In the genomic region with DNA sequence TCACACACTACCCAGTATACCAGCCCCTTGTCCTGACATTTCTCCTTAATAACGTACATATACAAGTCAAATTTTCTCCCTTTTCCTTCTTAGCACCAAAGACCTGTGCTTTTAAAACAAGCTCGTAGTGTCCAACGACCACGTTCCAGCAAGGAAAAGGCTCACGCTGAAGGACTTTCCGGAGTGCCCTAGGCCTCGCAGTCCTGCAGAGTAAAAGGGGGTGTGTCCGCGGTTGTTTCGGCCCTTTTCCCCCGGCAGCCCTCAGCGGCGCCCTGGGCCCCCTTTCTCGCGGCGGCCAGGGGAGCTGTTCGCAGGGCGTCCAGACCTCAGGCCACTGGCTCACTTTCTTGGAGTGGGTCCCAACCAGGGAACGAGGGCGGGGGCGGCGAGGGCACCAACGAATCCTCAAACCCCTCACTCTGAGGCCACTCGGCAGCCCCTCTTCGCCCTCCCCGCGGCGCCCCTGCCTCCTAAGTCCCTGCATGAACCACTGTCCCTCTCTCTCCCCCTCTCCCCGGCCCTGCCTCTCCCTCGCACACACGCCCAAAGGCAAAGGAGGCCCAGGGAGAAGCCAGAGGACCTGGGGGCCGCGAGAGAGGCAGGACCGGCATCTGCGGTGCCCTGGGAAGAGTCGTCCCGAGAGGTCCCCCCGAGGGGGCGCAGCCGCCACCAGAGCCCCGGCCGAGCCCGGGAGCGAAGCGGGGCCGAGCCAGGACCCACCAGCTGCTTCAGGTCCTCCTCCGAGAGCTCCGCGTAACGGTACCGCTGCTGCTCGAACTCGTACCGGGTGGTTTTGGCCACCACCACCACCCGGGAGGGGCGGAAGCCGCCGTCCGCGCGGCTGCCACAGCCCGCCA, we compare ENCODE assay signal across 8 cellular contexts. TPM values are rescaled to one million over a fixed set of nuclear protein-coding genes. Genes with fewer than 3 reads are reported as not detected.
DNase-seq lines count a peak whose midpoint lies in the region; ATAC-seq and TF ChIP-seq lines count a peak whose summit lies in the region.

No MANE protein-coding gene starts in this region.

- H4K20me1 ChIP-seq in OCI-LY1 (ENCODE audit: insufficient read depth, low read length): no peaks in the 10 kb centered on the region

- H3K4me1 Mint-ChIP-seq in activated T-helper 17 cell treated with anti-CD3 and anti-CD28 coated beads, Interleukin-2, amount 50 U/mL, for 72 hours: peaks cover 25% of the 10 kb centered on the region
- H3K4me1 Mint-ChIP-seq in naive B cell: peaks cover 32 to 52% (median 33%) of the 10 kb centered on the region in 3 donors

- peak; percentile 28 for ATAC-seq in GM19351 (IDR thresholded peaks at IDR 0.05; ENCODE audit: unreplicated experiment)
- ATAC-seq in HG03442 (IDR thresholded peaks at IDR 0.05; ENCODE audit: unreplicated experiment): peak; percentile 20
- ATAC-seq in activated T-helper 17 cell treated with anti-CD3 and anti-CD28 coated beads, Interleukin-2, amount 50 U/mL, for 72 hours (replicated peaks): peak; percentile 2
- no peak for ATAC-seq in naive B cell (ENCODE audit: low read depth in 2 of 2)

- peak overlapping the region; percentile 18 for H3K27ac Mint-ChIP-seq in activated T-helper 17 cell treated with anti-CD3 and anti-CD28 coated beads, Interleukin-2, amount 50 U/mL, for 72 hours
- peak overlapping the region; percentile 75 to 95 (median 90) for H3K27ac Mint-ChIP-seq in naive B cell

- H3K4me2 ChIP-seq in OCI-LY1 (ENCODE audit: low read length): peak overlapping the region; percentile 87

- no peak for TF ChIP-seq CTCF in OCI-LY1 (IDR thresholded peaks at IDR 0.05; ENCODE audit: low read length)

- no peaks in the 10 kb centered on the region for H3F3A ChIP-seq in OCI-LY1 (ENCODE audit: insufficient read depth, low read length)

- H3K9me2 ChIP-seq in OCI-LY1 (ENCODE audit: low read depth, low read length): no peaks in the 10 kb centered on the region

- peak overlapping the region; percentile 87 for H3K4me3 ChIP-seq in OCI-LY1 (ENCODE audit: low read depth, low read length, poor library complexity, severe bottlenecking)

- no peaks in the 10 kb centered on the region for H3K27me3 ChIP-seq in OCI-LY1 (ENCODE audit: insufficient read depth, low read length)

- peaks cover 63% of the 10 kb centered on the region for H3K4me1 ChIP-seq in OCI-LY1 (ENCODE audit: insufficient read depth, low read length, severe bottlenecking)

- H3K36me3 Mint-ChIP-seq in activated T-helper 17 cell treated with anti-CD3 and anti-CD28 coated beads, Interleukin-2, amount 50 U/mL, for 72 hours (ENCODE audit: low read depth): no peaks in the 10 kb centered on the region
- no peaks in the 10 kb centered on the region for H3K36me3 Mint-ChIP-seq in naive B cell

- no peaks in the 10 kb centered on the region for H3K36me3 ChIP-seq in OCI-LY1 (ENCODE audit: insufficient read depth, low read length)

- H3K27me3 Mint-ChIP-seq in activated T-helper 17 cell treated with anti-CD3 and anti-CD28 coated beads, Interleukin-2, amount 50 U/mL, for 72 hours: no peaks in the 10 kb centered on the region
- H3K27me3 Mint-ChIP-seq in naive B cell: no peaks in the 10 kb centered on the region

- peak overlapping the region; percentile 71 for H3K4me3 Mint-ChIP-seq in activated T-helper 17 cell treated with anti-CD3 and anti-CD28 coated beads, Interleukin-2, amount 50 U/mL, for 72 hours
- H3K4me3 Mint-ChIP-seq in naive B cell: peak overlapping the region; percentile 83 to 93 (median 88)

- no peaks in the 10 kb centered on the region for H3K9me3 ChIP-seq in OCI-LY1 (ENCODE audit: low read length)

- no peaks in the 10 kb centered on the region; the same call in 1 of the 2 replicates for H3K79me2 ChIP-seq in OCI-LY1 (ENCODE audit: insufficient read depth, low read length)

- H3K27ac ChIP-seq in OCI-LY1 (ENCODE audit: low read depth, low read length, poor library complexity, severe bottlenecking): peak overlapping the region; percentile 71

- DNase-seq in CD1c-positive myeloid dendritic cell (ENCODE audit: extremely low spot score) (peak; percentile 29), fibroblast of peridontal ligament (ENCODE audit: extremely low read depth) (peak; percentile 51), naive B cell (peak; percentile 37), stromal cell of bone marrow (ENCODE audit: low read depth) (peak; percentile 42)

- peak overlapping the region; percentile 80 for H3K9ac ChIP-seq in OCI-LY1 (ENCODE audit: low read length)

- no peak overlapping the region for H2AFZ ChIP-seq in OCI-LY1 (ENCODE audit: low read length)

- no peaks in the 10 kb centered on the region for H3K9me3 Mint-ChIP-seq in activated T-helper 17 cell treated with anti-CD3 and anti-CD28 coated beads, Interleukin-2, amount 50 U/mL, for 72 hours
- H3K9me3 Mint-ChIP-seq in naive B cell: peaks cover 0 to 1% (median 0%) of the 10 kb centered on the region in 7 donors

RNA-seq across cellular contexts. Expression of a gene that starts 0.7 kb away (rescaled TPM):
- total RNA-seq in activated T-helper 17 cell treated with anti-CD3 and anti-CD28 coated beads, Interleukin-2, amount 50 U/mL, for 72 hours: 10 to 100 TPM in 1 of 2 donors, 1 to 10 TPM in 1; 7.2 to 11.0 TPM
- 1 to 10 TPM; 1.0 to 7.1 (median 4.2) TPM for polyA plus RNA-seq in naive B cell (ENCODE audit: low read depth in 6 of 6)

Comparison
In these comparisons a context has a peak if more than half of its experiments do, and no peak if none do; other contexts are left out.
1. ATAC-seq: peak in GM19351 (single experiment), HG03442 (single experiment) and activated T-helper 17 cell treated with anti-CD3 and anti-CD28 coated beads, Interleukin-2, amount 50 U/mL, for 72 hours (single experiment); none in naive B cell (0 of 2).
2. Peak in every context shown above with its lines, with median percentiles within 50 percentile points of each other: DNase-seq.